Comparison of ENCODE assay signal across 30 cellular contexts in the genomic region with DNA sequence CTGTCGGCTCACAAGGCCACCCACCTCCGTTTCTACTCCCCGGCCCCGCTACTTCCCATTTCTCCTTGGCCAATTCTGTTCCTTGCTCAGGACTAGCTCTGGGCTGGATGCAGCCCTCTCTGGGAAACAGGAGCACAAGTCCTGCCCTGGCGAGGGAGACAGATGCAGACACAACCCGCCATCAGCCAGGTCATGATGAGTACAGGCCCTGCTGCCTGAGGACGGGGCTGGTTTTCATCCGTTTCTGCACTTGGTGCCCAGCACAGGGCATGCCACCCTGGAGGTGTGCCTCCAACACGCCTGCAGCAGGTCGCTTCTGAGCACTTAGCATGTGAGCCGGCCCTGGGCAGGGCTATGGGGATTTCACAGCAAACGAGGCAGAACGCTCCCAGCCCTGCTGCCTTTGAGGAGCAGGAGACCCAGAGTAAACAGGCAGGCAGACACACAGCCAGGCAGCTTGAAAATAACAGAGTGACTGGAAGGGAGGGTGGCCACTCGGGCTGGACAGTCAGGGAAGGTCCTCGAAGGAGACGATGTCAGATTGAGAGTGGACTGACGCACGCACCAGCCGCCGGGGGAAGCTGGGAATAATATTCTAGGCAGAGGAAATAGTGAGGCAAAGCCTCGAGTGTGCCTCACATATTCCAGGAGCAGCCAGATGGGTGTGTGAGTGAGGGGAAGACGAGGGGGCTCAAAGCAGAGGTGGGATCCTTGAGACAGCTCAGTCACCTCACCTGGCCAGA. TPM values are rescaled to one million over a fixed set of nuclear protein-coding genes. Genes with fewer than 3 reads are reported as not detected.
DNase-seq lines count a peak whose midpoint lies in the region; ATAC-seq and TF ChIP-seq lines count a peak whose summit lies in the region.
"Had no signal": no experiment of that assay in that cellular context is flagged by ENCODE, and none has a peak within 500 bp of the region (broad histone marks: within the 10 kb centered on the region; RNA-seq: fewer than 3 reads in every experiment).

No MANE protein-coding gene starts in this region.

- no peak overlapping the region for H3K14ac ChIP-seq in H9 (ENCODE audit: insufficient read depth, low read length)

- H3K36me3 Mint-ChIP-seq in H9 (ENCODE audit: insufficient read depth in 1 of 3, low read depth in 3 of 3): no peaks in the 10 kb centered on the region; a peak in 1 of 7 replicates
- H3K36me3 Mint-ChIP-seq in nephron (ENCODE audit: low read depth): no peaks in the 10 kb centered on the region
- H3K36me3 Mint-ChIP-seq: activated naive CD8-positive, alpha-beta T cell; CD4-positive, CD25-positive, alpha-beta regulatory T cell; immature natural killer cell; stimulated activated effector memory CD8-positive, alpha-beta T cell treated with anti-CD3 and anti-CD28 coated beads, Interleukin-12 subunit alpha, Interleukin-12 subunit beta, amount 100 ng/mL, for 72 hours had no signal

- no peak overlapping the region for H2AK5ac ChIP-seq in H9 (ENCODE audit: insufficient read length, low read length)

- no peaks in the 10 kb centered on the region for H3K79me1 ChIP-seq in H9 (ENCODE audit: insufficient read depth, low read depth, low read length, poor library complexity, severe bottlenecking)

- H3K9ac ChIP-seq in H9 (ENCODE audit: extremely low read depth, insufficient read length, low read length): no peak overlapping the region

- no peak overlapping the region for H2BK12ac ChIP-seq in H9 (ENCODE audit: insufficient read length, low read depth, low read length)

- no peaks in the 10 kb centered on the region for H4K20me1 ChIP-seq in H9 (ENCODE audit: control insufficient read depth, insufficient read depth, insufficient read length)

- ATAC-seq in SK-N-SH treated with all-trans-retinoic acid at 6 μM for 48 hours: peak; percentile 13; the same call in 1 of the 3 replicates
- no peak for ATAC-seq in HG03354 (IDR thresholded peaks at IDR 0.05; ENCODE audit: poor library complexity, severe bottlenecking, unreplicated experiment)
- ATAC-seq in GM19467 (IDR thresholded peaks at IDR 0.05; ENCODE audit: unreplicated experiment): no peak
- ATAC-seq: activated CD4-positive, alpha-beta T cell treated with anti-CD3 and anti-CD28 coated beads for 36 hours; activated CD8-positive, alpha-beta T cell treated with anti-CD3 and anti-CD28 coated beads, Interleukin-2, amount 10 ng/mL, durations not matched to agents 7 days and 5 days; stimulated activated effector memory CD8-positive, alpha-beta T cell treated with anti-CD3 and anti-CD28 coated beads, Interleukin-12 subunit alpha, Interleukin-12 subunit beta, amount 100 ng/mL, for 72 hours; upper lobe of right lung had no signal

- H3K27ac ChIP-seq in H9 (ENCODE audit: insufficient read length, low read depth, low read length): no peak overlapping the region
- H3K27ac ChIP-seq: 22Rv1, coronary artery, gastrocnemius medialis, SJSA1, upper lobe of right lung had no signal

- H4K91ac ChIP-seq in H9 (ENCODE audit: insufficient read length, low read depth, low read length): no peak overlapping the region

- H3K9me3 Mint-ChIP-seq in H9: no peaks in the 10 kb centered on the region
- H3K9me3 Mint-ChIP-seq in nephron: no peaks in the 10 kb centered on the region
- H3K9me3 Mint-ChIP-seq: stimulated activated effector memory CD8-positive, alpha-beta T cell treated with anti-CD3 and anti-CD28 coated beads, Interleukin-12 subunit alpha, Interleukin-12 subunit beta, amount 100 ng/mL, for 72 hours had no signal

- H3K56ac ChIP-seq in H9 (ENCODE audit: insufficient read length, low read depth, low read length): no peak overlapping the region

- DNase-seq in DMS 273 (lab: John Stamatoyannopoulos, UW; ENCODE audit: unreplicated experiment) (peak; percentile 29), DMS 273 treated with DMSO at 0.1 percent for 48 hours (lab: John Stamatoyannopoulos, UW) (no peak), H9 (no peak), GOT3 (lab: John Stamatoyannopoulos, UW) (no peak)
- DNase-seq: activated CD4-positive, alpha-beta T cell treated with anti-CD3 and anti-CD28 coated beads for 36 hours; activated CD8-positive, alpha-beta T cell treated with anti-CD3 and anti-CD28 coated beads, Interleukin-2, amount 10 ng/mL, durations not matched to agents 7 days and 5 days; activated effector memory CD4-positive, alpha-beta T cell treated with Interleukin-2 at 50 U/mL for 16 hours; anterior cingulate cortex; CD4-positive, CD25-positive, alpha-beta regulatory T cell; gastrocnemius medialis; hippocampal formation; immature natural killer cell; KG1; left colon; mammary epithelial cell; MG63; NCI-H1105 treated with DMSO at 0.1 percent for 48 hours; NCI-H526; stimulated activated CD4-positive, alpha-beta T cell treated with anti-CD3 and anti-CD28 coated beads, Interleukin-4, amount 100 ng/mL, for 24 hours; substantia nigra; upper lobe of right lung had no signal

- no peak overlapping the region for H3K23ac ChIP-seq in H9 (ENCODE audit: insufficient read length, low read depth, low read length)

- WGBS in H9 (ENCODE audit: extremely low coverage, insufficient read length, low lambda C conversion rate): no CpG with 5 or more reads among the region's 22 CpGs

- H2AFZ ChIP-seq in H9 (ENCODE audit: low read length): no peak overlapping the region

- H3K79me2 ChIP-seq in H9 (ENCODE audit: insufficient read depth, low read length): no peaks in the 10 kb centered on the region

- H3K9me3 ChIP-seq in H9 (ENCODE audit: control insufficient read depth, low read depth, low read length): no peaks in the 10 kb centered on the region
- H3K9me3 ChIP-seq: gastrocnemius medialis, MG63, SJSA1, upper lobe of right lung had no signal

- TF ChIP-seq CTCF in H9 (conservative IDR thresholded peaks at IDR 0.05): no peak
- TF ChIP-seq CTCF in nephron (IDR thresholded peaks at IDR 0.05; ENCODE audit: unreplicated experiment in 3 of 3): no peak

- H2BK15ac ChIP-seq in H9 (ENCODE audit: low read depth, low read length): no peak overlapping the region

- H3K4me1 ChIP-seq in H9 (ENCODE audit: insufficient read depth, low read length): no peaks in the 10 kb centered on the region
- H3K4me1 ChIP-seq: gastrocnemius medialis, SJSA1, upper lobe of right lung had no signal

- H4K5ac ChIP-seq in H9 (ENCODE audit: insufficient read length, low read depth, low read length): no peak overlapping the region

- no peaks in the 10 kb centered on the region for H3K23me2 ChIP-seq in H9 (ENCODE audit: insufficient read length, low read depth, low read length, poor library complexity, severe bottlenecking)

- H3K27ac Mint-ChIP-seq in H9 (peak overlapping the region in 2 of 3 experiments; percentile 62 to 79; a peak in 4 of 7 replicates), nephron (peak overlapping the region; percentile 29 to 57 (median 43))
- H3K27ac Mint-ChIP-seq: activated CD4-positive, alpha-beta T cell treated with anti-CD3 and anti-CD28 coated beads for 36 hours; activated CD8-positive, alpha-beta T cell treated with anti-CD3 and anti-CD28 coated beads, Interleukin-2, amount 10 ng/mL, durations not matched to agents 7 days and 5 days; activated naive CD8-positive, alpha-beta T cell; CD4-positive, CD25-positive, alpha-beta regulatory T cell; stimulated activated effector memory CD8-positive, alpha-beta T cell treated with anti-CD3 and anti-CD28 coated beads, Interleukin-12 subunit alpha, Interleukin-12 subunit beta, amount 100 ng/mL, for 72 hours had no signal

- no peak overlapping the region for H2BK120ac ChIP-seq in H9 (ENCODE audit: low read depth, low read length, poor library complexity, severe bottlenecking)

- H3K4me1 Mint-ChIP-seq in H9: peaks cover 6 to 21% of the 10 kb centered on the region in 2 experiments
- peaks cover 48% of the 10 kb centered on the region for H3K4me1 Mint-ChIP-seq in nephron
- H3K4me1 Mint-ChIP-seq: activated CD4-positive, alpha-beta T cell treated with anti-CD3 and anti-CD28 coated beads for 36 hours; CD4-positive, CD25-positive, alpha-beta regulatory T cell; immature natural killer cell; stimulated activated effector memory CD8-positive, alpha-beta T cell treated with anti-CD3 and anti-CD28 coated beads, Interleukin-12 subunit alpha, Interleukin-12 subunit beta, amount 100 ng/mL, for 72 hours had no signal

- no peak overlapping the region for H3K18ac ChIP-seq in H9 (ENCODE audit: insufficient read length, low read depth, low read length)

- H3K27me3 Mint-ChIP-seq in H9 (ENCODE audit: low read depth): no peaks in the 10 kb centered on the region
- H3K27me3 Mint-ChIP-seq in nephron (ENCODE audit: low read depth): peaks cover 42% of the 10 kb centered on the region
- H3K27me3 Mint-ChIP-seq: activated CD4-positive, alpha-beta T cell treated with anti-CD3 and anti-CD28 coated beads for 36 hours; activated naive CD8-positive, alpha-beta T cell; CD4-positive, CD25-positive, alpha-beta regulatory T cell had no signal

- H3K4ac ChIP-seq in H9 (ENCODE audit: low read depth, low read length): no peak overlapping the region

- no peak overlapping the region for H3K4me2 ChIP-seq in H9 (ENCODE audit: insufficient read depth, insufficient read length, low read length)

- H4K8ac ChIP-seq in H9 (replicated peaks; ENCODE audit: insufficient read length, low read depth, low read length): no peak overlapping the region

- no peak overlapping the region for H2BK20ac ChIP-seq in H9 (ENCODE audit: low read depth, low read length, poor library complexity, severe bottlenecking)

- H2BK5ac ChIP-seq in H9 (ENCODE audit: insufficient read length, low read length): no peak overlapping the region

- H3K4me3 Mint-ChIP-seq in H9: no peak overlapping the region
- peak overlapping the region in 1 of 3 experiments; percentile 3 for H3K4me3 Mint-ChIP-seq in nephron
- H3K4me3 Mint-ChIP-seq: activated CD4-positive, alpha-beta T cell treated with anti-CD3 and anti-CD28 coated beads for 36 hours; activated CD8-positive, alpha-beta T cell treated with anti-CD3 and anti-CD28 coated beads, Interleukin-2, amount 10 ng/mL, durations not matched to agents 7 days and 5 days; activated naive CD8-positive, alpha-beta T cell; CD4-positive, CD25-positive, alpha-beta regulatory T cell; immature natural killer cell; stimulated activated effector memory CD8-positive, alpha-beta T cell treated with anti-CD3 and anti-CD28 coated beads, Interleukin-12 subunit alpha, Interleukin-12 subunit beta, amount 100 ng/mL, for 72 hours had no signal

- no peaks in the 10 kb centered on the region for H3K27me3 ChIP-seq in H9 (ENCODE audit: insufficient read depth, low read length)
- H3K27me3 ChIP-seq: MG63, SJSA1, upper lobe of right lung had no signal

- no peak overlapping the region for H3T11ph ChIP-seq in H9 (ENCODE audit: low read length)

TF ChIP-seq in SK-N-SH treated with all-trans-retinoic acid at 6 μM for 48 hours, 23 proteins besides CTCF, POLR2A, EP300 and RAD21:
- TF ChIP-seq RARB (CRISPR knock-in tag; IDR thresholded peaks at IDR 0.05): no peak

RNA-seq across cellular contexts. Expression of a gene that starts 21.2 kb away (rescaled TPM):
- 2.1 and 2.2 TPM in 2 replicates for total RNA-seq in H9 (2021)
- total RNA-seq: activated CD4-positive, alpha-beta T cell treated with anti-CD3 and anti-CD28 coated beads for 36 hours; CD4-positive, CD25-positive, alpha-beta regulatory T cell had no signal
